ENCODE assay signal across 1 cellular context in genomic region chr16:4372578-4373355, GRCh38.
A peak's percentile ranks its signal among the peaks of the same experiment; 100 is the strongest.
TF ChIP-seq lines count a peak whose summit lies in the region.

No MANE protein-coding gene starts in this region.

TF ChIP-seq in GM12878, 131 proteins besides CTCF, POLR2A, EP300 and RAD21:
- TF ChIP-seq PKNOX1 (IDR thresholded peaks at IDR 0.05) (no peak), MEF2B (IDR thresholded peaks at IDR 0.05; ENCODE audit: partially characterized antibody, poor library complexity, severe bottlenecking) (peak; percentile 83), TBL1XR1 (IDR thresholded peaks at IDR 0.05; ENCODE audit: low read depth, low read length) (no peak)
